In the genomic region with DNA sequence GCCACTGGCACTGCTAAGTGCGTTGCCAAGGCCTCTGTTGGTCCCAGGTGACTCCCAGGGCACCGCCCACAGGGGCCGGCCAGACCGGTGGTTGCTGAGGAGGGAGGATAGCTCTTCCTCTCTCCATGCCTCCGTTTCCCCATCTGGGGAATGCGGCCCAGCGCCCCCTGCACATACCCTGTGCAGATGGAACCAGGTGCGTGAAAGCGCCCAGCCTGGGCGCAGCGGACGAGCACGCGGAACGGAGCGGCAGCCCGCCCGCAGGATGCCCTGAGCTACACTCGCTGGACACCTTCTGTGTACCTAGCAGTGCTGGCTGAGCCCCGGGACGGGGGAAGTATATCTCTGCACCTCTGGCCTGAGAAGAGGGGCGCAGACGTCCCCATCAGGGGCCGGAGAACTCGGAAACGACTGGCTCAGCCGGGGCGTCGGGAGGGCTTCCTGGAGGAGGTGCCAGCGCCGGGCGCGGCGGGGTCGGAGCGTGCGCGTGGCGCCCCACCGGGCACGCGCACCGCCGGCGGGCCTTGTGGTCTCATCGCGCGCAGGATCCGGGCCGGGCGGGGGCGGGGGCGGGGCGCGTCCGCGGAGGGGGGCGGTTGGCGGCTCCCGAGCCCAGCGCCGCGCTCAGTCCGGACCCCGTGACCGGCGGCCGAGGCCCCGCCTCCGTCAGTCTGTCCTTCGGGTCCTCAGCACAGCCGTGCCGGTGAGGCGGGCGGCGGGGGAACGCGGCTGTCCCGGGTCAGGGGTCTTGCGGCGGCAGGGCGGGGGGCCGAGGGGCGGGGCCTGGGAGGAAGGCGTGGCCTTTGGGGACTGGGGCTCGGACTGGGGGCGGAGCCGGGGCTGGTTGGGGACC, we compare ENCODE assay signal across 8 cellular contexts. TPM values are rescaled to one million over a fixed set of nuclear protein-coding genes. Genes with fewer than 3 reads are reported as not detected.
DNase-seq lines count a peak whose midpoint lies in the region; ATAC-seq and TF ChIP-seq lines count a peak whose summit lies in the region.

A gene (minus strand): TSS at position 6 of the 853 bp plus-strand sequence. CDS start 76 bp downstream, outside the sequence.
A gene with protein sequence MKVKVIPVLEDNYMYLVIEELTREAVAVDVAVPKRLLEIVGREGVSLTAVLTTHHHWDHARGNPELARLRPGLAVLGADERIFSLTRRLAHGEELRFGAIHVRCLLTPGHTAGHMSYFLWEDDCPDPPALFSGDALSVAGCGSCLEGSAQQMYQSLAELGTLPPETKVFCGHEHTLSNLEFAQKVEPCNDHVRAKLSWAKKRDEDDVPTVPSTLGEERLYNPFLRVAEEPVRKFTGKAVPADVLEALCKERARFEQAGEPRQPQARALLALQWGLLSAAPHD (plus strand): TSS at position 669 of the 853 bp plus-strand sequence. CDS start 404 bp downstream, outside the sequence.

- no peak for TF ChIP-seq CTCF in WTC11 (IDR thresholded peaks at IDR 0.05)
- TF ChIP-seq CTCF in chondrocyte (IDR thresholded peaks at IDR 0.05) = no peak
- TF ChIP-seq CTCF in liver (IDR thresholded peaks at IDR 0.05; ENCODE audit: low read depth, low read length, missing input control) = no peak

- H3K27me3 ChIP-seq in liver (ENCODE audit: control insufficient read depth in 4 of 4, insufficient read depth in 4 of 4, low read length in 3 of 4) = peaks cover 0 to 2% (median 0%) of the 10 kb centered on the region in 4 donors

- peak within 1 kb of the TSS; percentile 69 for H3K4me3 Mint-ChIP-seq in WTC11
- H3K4me3 Mint-ChIP-seq in chondrocyte (ENCODE audit: unreplicated experiment) = peak within 1 kb of the TSS; percentile 64

- whole genome bisulfite sequencing in liver = 3% methylated on average over 88 of the region's 88 CpGs

- H3K9ac ChIP-seq in liver (ENCODE audit: low read depth in 1 of 2, low read length in 2 of 2) = no peak within 1 kb of the TSS

- TF ChIP-seq RAD21 in liver (IDR thresholded peaks at IDR 0.05) = no peak

- DNase-seq in GF-D8 (lab: John Stamatoyannopoulos, UW) = peak; percentile 23
- DNase-seq in HuH-7 (ENCODE audit: low spot score) = peak; percentile 60
- peak; percentile 89 for DNase-seq in WTC11 (ENCODE audit: low spot score)
- no peak for DNase-seq in chondrocyte (ENCODE audit: low spot score)
- DNase-seq in stimulated activated CD8-positive, alpha-beta memory T cell treated with anti-CD3 and anti-CD28 coated beads, Interleukin-12 subunit alpha, Interleukin-12 subunit beta, amount 100 ng/mL, for 4 hours (ENCODE audit: low read depth) = peak; percentile 56

- ATAC-seq in WTC11 (peak; percentile 50), GM18873 (IDR thresholded peaks at IDR 0.05; ENCODE audit: low FRiP score, unreplicated experiment) (no peak), GM21717 (IDR thresholded peaks at IDR 0.05; ENCODE audit: unreplicated experiment) (no peak)

- POLR2A ChIA-PET in WTC11 (lab: Charles Lee) = no interaction called here

- CTCF ChIA-PET in WTC11 (lab: Charles Lee) = interaction anchor here (0.7 to 6.9 kb wide), 10 partner anchors 10 to 66 kb away, joined by 3 to 90 read pairs (median 5); a partner anchor contains a TSS

- H3K4me1 Mint-ChIP-seq in WTC11 (no peaks in the 10 kb centered on the region), chondrocyte (ENCODE audit: low read depth) (peaks cover 3% of the 10 kb centered on the region)

- peaks cover 8 to 24% (median 17%) of the 10 kb centered on the region in 4 donors for H3K4me1 ChIP-seq in liver (ENCODE audit: control insufficient read depth in 4 of 4, insufficient read depth in 4 of 4, low read length in 3 of 4)

- peak within 1 kb of the TSS in 2 of 3 donors; percentile 23 to 43 for H3K4me3 ChIP-seq in liver (ENCODE audit: low read depth in 1 of 3, low read length in 3 of 3)

- peaks cover 0 to 5% (median 0%) of the 10 kb centered on the region in 4 donors for H3K36me3 ChIP-seq in liver (ENCODE audit: control insufficient read depth in 4 of 4, insufficient read depth in 3 of 4, low read depth in 1 of 4, low read length in 3 of 4)

- H3K27ac ChIP-seq in liver (ENCODE audit: low read depth in 1 of 2, low read length in 2 of 2) = no peak within 1 kb of the TSS

- H3K9me3 ChIP-seq in liver (ENCODE audit: control insufficient read depth in 4 of 4, low read length in 3 of 4) = no peaks in the 10 kb centered on the region

- H3K27ac Mint-ChIP-seq in WTC11 = no peak within 1 kb of the TSS
- H3K27ac Mint-ChIP-seq in chondrocyte (ENCODE audit: unreplicated experiment) = no peak within 1 kb of the TSS

- H3K9me3 Mint-ChIP-seq in WTC11 = no peaks in the 10 kb centered on the region
- no peaks in the 10 kb centered on the region for H3K9me3 Mint-ChIP-seq in chondrocyte (ENCODE audit: low read depth)

- H3K36me3 Mint-ChIP-seq in WTC11 (no peaks in the 10 kb centered on the region; the same call in 1 of the 2 replicates), chondrocyte (ENCODE audit: low read depth) (no peaks in the 10 kb centered on the region)

- H3K27me3 Mint-ChIP-seq in WTC11 (ENCODE audit: low read depth) = peaks cover 2% of the 10 kb centered on the region; the same call in 1 of the 2 replicates
- H3K27me3 Mint-ChIP-seq in chondrocyte (ENCODE audit: low read depth) = no peaks in the 10 kb centered on the region

TF ChIP-seq in WTC11, 78 proteins besides CTCF, POLR2A, EP300 and RAD21 (continues in another document):
- TF ChIP-seq FOXK1 (CRISPR knock-in tag; IDR thresholded peaks at IDR 0.05) = no peak
- TF ChIP-seq, protein P1, sequence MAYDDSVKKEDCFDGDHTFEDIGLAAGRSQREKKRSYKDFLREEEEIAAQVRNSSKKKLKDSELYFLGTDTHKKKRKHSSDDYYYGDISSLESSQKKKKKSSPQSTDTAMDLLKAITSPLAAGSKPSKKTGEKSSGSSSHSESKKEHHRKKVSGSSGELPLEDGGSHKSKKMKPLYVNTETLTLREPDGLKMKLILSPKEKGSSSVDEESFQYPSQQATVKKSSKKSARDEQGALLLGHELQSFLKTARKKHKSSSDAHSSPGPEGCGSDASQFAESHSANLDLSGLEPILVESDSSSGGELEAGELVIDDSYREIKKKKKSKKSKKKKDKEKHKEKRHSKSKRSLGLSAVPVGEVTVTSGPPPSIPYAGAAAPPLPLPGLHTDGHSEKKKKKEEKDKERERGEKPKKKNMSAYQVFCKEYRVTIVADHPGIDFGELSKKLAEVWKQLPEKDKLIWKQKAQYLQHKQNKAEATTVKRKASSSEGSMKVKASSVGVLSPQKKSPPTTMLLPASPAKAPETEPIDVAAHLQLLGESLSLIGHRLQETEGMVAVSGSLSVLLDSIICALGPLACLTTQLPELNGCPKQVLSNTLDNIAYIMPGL (CRISPR knock-in tag; IDR thresholded peaks at IDR 0.05) = peak; percentile 63
- TF ChIP-seq ZNF416 (CRISPR knock-in tag; IDR thresholded peaks at IDR 0.05) = no peak
- TF ChIP-seq, protein P2, sequence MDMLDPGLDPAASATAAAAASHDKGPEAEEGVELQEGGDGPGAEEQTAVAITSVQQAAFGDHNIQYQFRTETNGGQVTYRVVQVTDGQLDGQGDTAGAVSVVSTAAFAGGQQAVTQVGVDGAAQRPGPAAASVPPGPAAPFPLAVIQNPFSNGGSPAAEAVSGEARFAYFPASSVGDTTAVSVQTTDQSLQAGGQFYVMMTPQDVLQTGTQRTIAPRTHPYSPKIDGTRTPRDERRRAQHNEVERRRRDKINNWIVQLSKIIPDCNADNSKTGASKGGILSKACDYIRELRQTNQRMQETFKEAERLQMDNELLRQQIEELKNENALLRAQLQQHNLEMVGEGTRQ (CRISPR knock-in tag; IDR thresholded peaks at IDR 0.05) = peak; percentile 64; the same call in 1 of the 2 replicates
- TF ChIP-seq RELA (CRISPR knock-in tag; IDR thresholded peaks at IDR 0.05; ENCODE audit: borderline replicate concordance) = peak; percentile 71; the same call in 1 of the 2 replicates
- TF ChIP-seq NFATC4 (CRISPR knock-in tag; IDR thresholded peaks at IDR 0.05) = no peak

TF ChIP-seq in liver, 16 proteins besides CTCF, POLR2A, EP300 and RAD21:
- TF ChIP-seq YY1 (IDR thresholded peaks at IDR 0.05) (no peak), RXRA (IDR thresholded peaks at IDR 0.05) (no peak), HNF4A (conservative IDR thresholded peaks at IDR 0.05) (no peak), GABPA (IDR thresholded peaks at IDR 0.05 in 1 of 2, conservative IDR thresholded peaks at IDR 0.05 in 1 of 2) (no peak), FOXA2 (IDR thresholded peaks at IDR 0.05) (no peak), JUND (IDR thresholded peaks at IDR 0.05) (no peak), FOXA1 (IDR thresholded peaks at IDR 0.05) (no peak)

RNA-seq across cellular contexts. Expression of the first gene that starts in this region (rescaled TPM):
- 19.4 to 20.8 TPM (median 20.2 TPM) in 3 replicates for total RNA-seq in WTC11 (2021)
- total RNA-seq in chondrocyte = 1.8 to 3.9 TPM (median 2.5 TPM) in 3 replicates
- under 1 TPM; 0.08 to 0.28 TPM for total RNA-seq in liver
- polyA plus RNA-seq in liver = under 1 TPM in 1 of 2 donors, not detected in 1; 0.05 TPM

RNA-seq across cellular contexts. Expression of the second gene that starts in this region (rescaled TPM):
- 38.4 to 41.7 TPM (median 39.4 TPM) in 3 replicates for total RNA-seq in WTC11 (2021)
- 7.9 to 20.6 TPM (median 15.0 TPM) in 3 replicates for total RNA-seq in chondrocyte
- 1 to 10 TPM in 1 of 2 donors, under 1 TPM in 1; 0.67 to 1.1 TPM for total RNA-seq in liver
- polyA plus RNA-seq in liver = under 1 TPM; 0.25 to 0.32 TPM
